In the genomic region with DNA sequence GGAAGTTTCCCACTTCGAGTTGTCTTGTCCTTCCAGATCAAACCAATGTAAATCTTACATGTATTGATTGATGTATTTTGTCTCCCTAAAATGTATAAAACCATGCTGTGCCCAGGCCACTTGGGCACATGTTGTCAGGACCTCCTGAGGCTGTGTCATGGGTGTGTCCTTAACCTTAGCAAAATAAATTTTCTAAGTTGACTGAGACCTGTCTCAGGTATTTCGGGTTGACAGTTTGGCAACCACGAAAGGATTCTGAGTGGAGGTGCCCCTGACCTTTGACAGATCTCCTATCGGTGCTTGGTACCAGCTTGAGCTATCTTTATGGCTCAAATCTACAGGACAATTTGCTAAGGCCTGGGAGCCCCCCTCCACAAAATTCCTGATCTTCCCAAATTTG, we compare ENCODE assay signal across 16 cellular contexts. TPM values are rescaled to one million over a fixed set of nuclear protein-coding genes. Genes with fewer than 3 reads are reported as not detected.
DNase-seq lines count a peak whose midpoint lies in the region; ATAC-seq lines count a peak whose summit lies in the region.
"Had no signal": no experiment of that assay in that cellular context is flagged by ENCODE, and none has a peak within 500 bp of the region (broad histone marks: within the 10 kb centered on the region; RNA-seq: fewer than 3 reads in every experiment).

No MANE protein-coding gene starts in this region.

- H3K36me3 Mint-ChIP-seq in CD4-positive, alpha-beta memory T cell, result peaks cover 0 to 2% of the 10 kb centered on the region in 2 donors
- no peaks in the 10 kb centered on the region for H3K36me3 Mint-ChIP-seq in activated naive CD8-positive, alpha-beta T cell
- H3K36me3 Mint-ChIP-seq in natural killer cell treated with Interleukin-12 subunit alpha and Interleukin-12 subunit beta and Interleukin-15 and Interleukin-18, amount 100 ng/mL, for 72 hours, result no peaks in the 10 kb centered on the region

- in situ Hi-C loops in GM23248 (cut with MboI), result no loop called here

- H3K79me2 ChIP-seq in GM23248 (ENCODE audit: insufficient read depth) (peaks cover 19% of the 10 kb centered on the region), mesendoderm (ENCODE audit: control insufficient read depth, insufficient read depth, low read length) (no peaks in the 10 kb centered on the region)

- no peak overlapping the region for H3K23ac ChIP-seq in mesendoderm (ENCODE audit: low read length)

- H3K4me1 Mint-ChIP-seq in CD4-positive, alpha-beta memory T cell, result peaks cover 3 to 15% (median 8%) of the 10 kb centered on the region in 4 donors
- peaks cover 8% of the 10 kb centered on the region for H3K4me1 Mint-ChIP-seq in activated naive CD8-positive, alpha-beta T cell (ENCODE audit: low read depth)
- H3K4me1 Mint-ChIP-seq in natural killer cell treated with Interleukin-12 subunit alpha and Interleukin-12 subunit beta and Interleukin-15 and Interleukin-18, amount 100 ng/mL, for 72 hours (ENCODE audit: low read depth in 2 of 2), result peaks cover 11 to 12% of the 10 kb centered on the region in 2 donors

- peak overlapping the region in 5 of 7 donors; percentile 29 to 95 (median 68) for H3K27ac Mint-ChIP-seq in CD4-positive, alpha-beta memory T cell
- peak overlapping the region; percentile 30 for H3K27ac Mint-ChIP-seq in activated naive CD8-positive, alpha-beta T cell
- peak overlapping the region; percentile 83 to 95 for H3K27ac Mint-ChIP-seq in natural killer cell treated with Interleukin-12 subunit alpha and Interleukin-12 subunit beta and Interleukin-15 and Interleukin-18, amount 100 ng/mL, for 72 hours

- H3F3A ChIP-seq in GM23248 (ENCODE audit: insufficient read depth), result no peaks in the 10 kb centered on the region

- H3K9ac ChIP-seq in GM23248 (no peak overlapping the region), mesendoderm (ENCODE audit: low read length) (no peak overlapping the region)

- no peaks in the 10 kb centered on the region for H3K27me3 ChIP-seq in CD4-positive, alpha-beta memory T cell (ENCODE audit: insufficient read depth, low read length)
- no peaks in the 10 kb centered on the region for H3K27me3 ChIP-seq in GM23248 (replicated peaks; ENCODE audit: insufficient read depth)
- H3K27me3 ChIP-seq in mesendoderm (ENCODE audit: insufficient read depth, low read length, poor library complexity), result no peaks in the 10 kb centered on the region
- H3K27me3 ChIP-seq: BLaER1 treated with 17β-estradiol and CSF1 and Interleukin-3, amounts not matched to agents 10 nM and 100 nM; heart left ventricle; transverse colon had no signal

- no peak overlapping the region for H4K5ac ChIP-seq in mesendoderm (ENCODE audit: low read length)

- peaks cover 13% of the 10 kb centered on the region for H3K4me1 ChIP-seq in CD4-positive, alpha-beta memory T cell (ENCODE audit: insufficient read depth, low read length)
- H3K4me1 ChIP-seq in GM23248 (ENCODE audit: insufficient read depth) (peaks cover 7% of the 10 kb centered on the region), mesendoderm (ENCODE audit: control insufficient read depth, low read depth, low read length) (peaks cover 4% of the 10 kb centered on the region)

- no peak overlapping the region for H2BK5ac ChIP-seq in mesendoderm (ENCODE audit: low read length)

- no peak overlapping the region for H4K8ac ChIP-seq in mesendoderm (ENCODE audit: low read depth, low read length)

- H3K56ac ChIP-seq in mesendoderm (ENCODE audit: low read length), result no peak overlapping the region

- no peaks in the 10 kb centered on the region for H3K27me3 Mint-ChIP-seq in CD4-positive, alpha-beta memory T cell
- no peaks in the 10 kb centered on the region for H3K27me3 Mint-ChIP-seq in activated naive CD8-positive, alpha-beta T cell
- H3K27me3 Mint-ChIP-seq in natural killer cell treated with Interleukin-12 subunit alpha and Interleukin-12 subunit beta and Interleukin-15 and Interleukin-18, amount 100 ng/mL, for 72 hours, result no peaks in the 10 kb centered on the region

- ATAC-seq in natural killer cell treated with Interleukin-12 subunit alpha and Interleukin-12 subunit beta and Interleukin-15 and Interleukin-18, amount 100 ng/mL, for 72 hours, result no peak
- ATAC-seq: esophagus mucosa, heart left ventricle, Right ventricle myocardium inferior had no signal

- H3K36me3 ChIP-seq in CD4-positive, alpha-beta memory T cell (ENCODE audit: insufficient read depth, low read length), result no peaks in the 10 kb centered on the region
- H3K36me3 ChIP-seq in GM23248 (ENCODE audit: low read depth) (no peaks in the 10 kb centered on the region), mesendoderm (ENCODE audit: control insufficient read depth, insufficient read depth, low read length) (no peaks in the 10 kb centered on the region)
- H3K36me3 ChIP-seq: heart left ventricle, transverse colon had no signal

- no peak overlapping the region for H2BK120ac ChIP-seq in mesendoderm (ENCODE audit: low read depth, low read length)

- DNase-seq in CD4-positive, alpha-beta memory T cell, result no peak
- DNase-seq in GM23248, result no peak
- DNase-seq in natural killer cell treated with Interleukin-12 subunit alpha and Interleukin-12 subunit beta and Interleukin-15 and Interleukin-18, amount 100 ng/mL, for 72 hours (ENCODE audit: low spot score), result no peak
- DNase-seq in HuH-7.5 (ENCODE audit: low spot score), result no peak
- DNase-seq in NCI-H2227 treated with DMSO at 0.1 percent for 48 hours (lab: John Stamatoyannopoulos, UW), result no peak
- DNase-seq in OCI-M1 (lab: John Stamatoyannopoulos, UW), result no peak
- no peak for DNase-seq in mesendoderm
- DNase-seq: heart left ventricle, MM.1S, NCI-H2081, T-helper 9 cell, transverse colon had no signal

- H3K27ac ChIP-seq in CD4-positive, alpha-beta memory T cell (ENCODE audit: low read depth, low read length), result no peak overlapping the region
- no peak overlapping the region for H3K27ac ChIP-seq in GM23248
- no peak overlapping the region for H3K27ac ChIP-seq in mesendoderm (ENCODE audit: low read depth, low read length)

- H3K9me3 Mint-ChIP-seq in CD4-positive, alpha-beta memory T cell, result no peaks in the 10 kb centered on the region
- H3K9me3 Mint-ChIP-seq in activated naive CD8-positive, alpha-beta T cell (ENCODE audit: low read depth), result no peaks in the 10 kb centered on the region
- H3K9me3 Mint-ChIP-seq in natural killer cell treated with Interleukin-12 subunit alpha and Interleukin-12 subunit beta and Interleukin-15 and Interleukin-18, amount 100 ng/mL, for 72 hours, result no peaks in the 10 kb centered on the region

- intact Hi-C loops in CD4-positive, alpha-beta memory T cell (cut with micrococcal nuclease), result loop anchor here (10.0 kb wide), 1 partner anchor 651 kb away; a partner anchor contains a TSS

- no peak overlapping the region for H2AK5ac ChIP-seq in mesendoderm (ENCODE audit: low read length)

- no peaks in the 10 kb centered on the region for H3K9me3 ChIP-seq in CD4-positive, alpha-beta memory T cell (ENCODE audit: control insufficient read depth in 1 of 2, low read length in 2 of 2)
- no peaks in the 10 kb centered on the region for H3K9me3 ChIP-seq in GM23248 (ENCODE audit: low read depth)
- H3K9me3 ChIP-seq: BLaER1 treated with 17β-estradiol and CSF1 and Interleukin-3, amounts not matched to agents 10 nM and 100 nM; heart left ventricle; transverse colon had no signal

- H3K4ac ChIP-seq in mesendoderm (ENCODE audit: low read depth, low read length), result no peak overlapping the region

- no peak overlapping the region for H3K18ac ChIP-seq in mesendoderm (ENCODE audit: low read length)

- H4K20me1 ChIP-seq in GM23248 (ENCODE audit: insufficient read depth), result no peaks in the 10 kb centered on the region
- H4K20me1 ChIP-seq: BLaER1 treated with 17β-estradiol and CSF1 and Interleukin-3, amounts not matched to agents 10 nM and 100 nM had no signal

- H3K4me3 ChIP-seq in CD4-positive, alpha-beta memory T cell (ENCODE audit: low read length in 2 of 2), result no peak overlapping the region
- H3K4me3 ChIP-seq in GM23248, result no peak overlapping the region
- no peak overlapping the region for H3K4me3 ChIP-seq in mesendoderm (ENCODE audit: low read length)

- CTCF ChIA-PET in CD4-positive, alpha-beta memory T cell (lab: Charles Lee; ENCODE audit: partially characterized antibody), result no interaction called here

- peak overlapping the region; percentile 11 to 93 (median 52) for H3K4me3 Mint-ChIP-seq in CD4-positive, alpha-beta memory T cell
- H3K4me3 Mint-ChIP-seq in activated naive CD8-positive, alpha-beta T cell, result peak overlapping the region; percentile 66
- peak overlapping the region; percentile 85 for H3K4me3 Mint-ChIP-seq in natural killer cell treated with Interleukin-12 subunit alpha and Interleukin-12 subunit beta and Interleukin-15 and Interleukin-18, amount 100 ng/mL, for 72 hours

- 78 to 80% methylated on average over 4 of the region's 4 CpGs for WGBS in GM23248 (ENCODE audit: low coverage in 1 of 2, low lambda C conversion rate in 2 of 2, missing lambda C conversion rate in 2 of 2), 2 experiments
- no CpG with 5 or more reads among the region's 4 CpGs for WGBS in mesendoderm (ENCODE audit: extremely low coverage, insufficient coverage, low lambda C conversion rate)

- peak overlapping the region; percentile 20; the same call in 1 of the 2 replicates for H2AFZ ChIP-seq in GM23248

- H3K4me2 ChIP-seq in GM23248 (ENCODE audit: unreplicated experiment) (no peak overlapping the region), mesendoderm (ENCODE audit: low read length) (no peak overlapping the region)

- peaks cover 6% of the 10 kb centered on the region for H3K79me1 ChIP-seq in mesendoderm (ENCODE audit: low read length)

- no peak overlapping the region for H2BK15ac ChIP-seq in mesendoderm (replicated peaks; ENCODE audit: low read depth)

- POLR2A ChIA-PET in CD4-positive, alpha-beta memory T cell (lab: Charles Lee; ENCODE audit: partially characterized antibody), result interaction anchor here (1.1 to 2.6 kb wide), 4 partner anchors 27 to 122 kb away, joined by 3 to 46 read pairs (median 6); a partner anchor contains a TSS

- H3K9me2 ChIP-seq in GM23248 (ENCODE audit: insufficient read depth), result no peaks in the 10 kb centered on the region

RNA-seq across cellular contexts. Expression of a gene that starts 1.7 kb away (rescaled TPM):
- total RNA-seq in CD4-positive, alpha-beta memory T cell, result 1 to 10 TPM in 1 of 2 experiments, under 1 TPM in 1; 0.99 to 1.1 TPM
- 1 to 10 TPM in 1 of 2 donors, under 1 TPM in 1; 0.36 to 2.4 TPM for polyA plus RNA-seq in CD4-positive, alpha-beta memory T cell
- 2.3 and 5.2 TPM in 2 replicates for total RNA-seq in GM23248 (2014; rRNA removed; shearing (Covaris generic))
- 11.0 and 11.8 TPM in 2 replicates for polyA plus RNA-seq in GM23248 (2016; fragmentation: Nextera tagmentation; extraction: Ambion mirVana)
- 10 to 100 TPM; 14.9 to 35.3 TPM for total RNA-seq in natural killer cell treated with Interleukin-12 subunit alpha and Interleukin-12 subunit beta and Interleukin-15 and Interleukin-18, amount 100 ng/mL, for 72 hours
- polyA plus RNA-seq in mesendoderm (2013, experiment 1 of 2), result 14.1 TPM
- polyA plus RNA-seq in mesendoderm (2013, experiment 2 of 2), result 13.8 TPM

RNA-seq across cellular contexts. Expression of a gene that starts 42.0 kb away (rescaled TPM):
- total RNA-seq in CD4-positive, alpha-beta memory T cell, result 10 to 100 TPM; 30.0 to 34.6 TPM
- polyA plus RNA-seq in CD4-positive, alpha-beta memory T cell, result 10 to 100 TPM; 30.5 to 35.4 TPM
- 21.2 and 33.9 TPM in 2 replicates for total RNA-seq in GM23248 (2014; rRNA removed; shearing (Covaris generic))
- 30.4 and 31.0 TPM in 2 replicates for polyA plus RNA-seq in GM23248 (2016; fragmentation: Nextera tagmentation; extraction: Ambion mirVana)
- total RNA-seq in natural killer cell treated with Interleukin-12 subunit alpha and Interleukin-12 subunit beta and Interleukin-15 and Interleukin-18, amount 100 ng/mL, for 72 hours, result 100 to 1,000 TPM in 1 of 2 donors, 10 to 100 TPM in 1; 93.6 to 121 TPM
- polyA plus RNA-seq in mesendoderm (2013, experiment 1 of 2), result 27.9 TPM
- 28.4 TPM for polyA plus RNA-seq in mesendoderm (2013, experiment 2 of 2)

Comparison
In these comparisons a context has a peak if more than half of its experiments do, and no peak if none do; other contexts are left out.
1. H3K27ac Mint-ChIP-seq: peak in every context shown above with its lines; median percentile 89 in natural killer cell treated with Interleukin-12 subunit alpha and Interleukin-12 subunit beta and Interleukin-15 and Interleukin-18, amount 100 ng/mL, for 72 hours; 68 in CD4-positive, alpha-beta memory T cell; 30 in activated naive CD8-positive, alpha-beta T cell.